8 cellular contexts compared by ENCODE assay signal in the genomic region with DNA sequence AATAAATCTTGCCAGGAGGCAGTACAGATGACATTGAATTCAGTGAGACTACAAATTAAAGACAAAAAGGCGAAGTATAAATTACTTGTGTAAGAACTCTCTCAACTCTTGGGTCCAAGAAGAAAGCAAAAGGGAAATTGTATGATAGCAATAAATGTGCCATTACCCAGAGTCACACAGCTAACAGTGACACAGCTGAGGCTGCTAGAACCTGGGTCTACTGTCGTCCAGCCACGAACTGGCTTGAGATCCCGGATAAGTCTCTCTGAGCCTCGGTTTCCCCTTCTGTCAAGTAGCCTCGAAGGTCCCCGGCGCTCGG. TPM values are rescaled to one million over a fixed set of nuclear protein-coding genes. Genes with fewer than 3 reads are reported as not detected.
DNase-seq lines count a peak whose midpoint lies in the region; ATAC-seq, FAIRE-seq and TF ChIP-seq lines count a peak whose summit lies in the region.

No MANE protein-coding gene starts in this region.

- DNase-seq in MG63 = no peak
- DNase-seq in pancreas = no peak
- DNase-seq in Kasumi-1 (lab: John Stamatoyannopoulos, UW) = no peak
- DNase-seq in D341Med (ENCODE audit: low spot score) = no peak
- DNase-seq in aorta = no peak

- 2 to 3% methylated on average over 9 of the region's 9 CpGs for WGBS in pancreas, 2 donors
- 5 to 8% methylated on average over 6 to 9 of the region's 9 CpGs for WGBS in aorta, 2 donors

- H3K4me3 ChIP-seq in MG63 = peak overlapping the region; percentile 64
- H3K4me3 ChIP-seq in endocrine pancreas (ENCODE audit: control insufficient read depth, insufficient read depth, low read length) = peak overlapping the region; percentile 75
- peak overlapping the region; percentile 55 to 90 (median 82) for H3K4me3 ChIP-seq in pancreas
- peak overlapping the region in 1 of 2 donors; percentile 3 for H3K4me3 ChIP-seq in aorta (ENCODE audit: low read length in 2 of 2)

- H3K36me3 ChIP-seq in MG63 = no peaks in the 10 kb centered on the region
- no peaks in the 10 kb centered on the region for H3K36me3 ChIP-seq in endocrine pancreas (ENCODE audit: control insufficient read depth, insufficient read depth, low read length)
- H3K36me3 ChIP-seq in pancreas = no peaks in the 10 kb centered on the region
- H3K36me3 ChIP-seq in aorta (ENCODE audit: control insufficient read depth in 1 of 2, insufficient read depth in 2 of 2, low read length in 1 of 2) = no peaks in the 10 kb centered on the region

- H3K27me3 ChIP-seq in MG63 (no peaks in the 10 kb centered on the region), endocrine pancreas (ENCODE audit: control insufficient read depth, insufficient read depth, low read length) (no peaks in the 10 kb centered on the region), pancreas (no peaks in the 10 kb centered on the region), aorta (ENCODE audit: control insufficient read depth in 1 of 2, insufficient read depth in 2 of 2, low read length in 1 of 2) (no peaks in the 10 kb centered on the region)

- no peak for TF ChIP-seq CTCF in pancreas (IDR thresholded peaks at IDR 0.05)

- no peaks in the 10 kb centered on the region for H3K9me3 ChIP-seq in MG63
- no peaks in the 10 kb centered on the region for H3K9me3 ChIP-seq in endocrine pancreas (ENCODE audit: control insufficient read depth, low read length)
- no peaks in the 10 kb centered on the region for H3K9me3 ChIP-seq in pancreas
- no peaks in the 10 kb centered on the region for H3K9me3 ChIP-seq in aorta (ENCODE audit: control insufficient read depth, low read length)

- intact Hi-C loops in pancreas (cut with DNase I) = loop anchor here in 1 of 3 donors (10.0 kb wide), 1 partner anchor 361 kb away; no protein-coding TSS in a partner anchor
- intact Hi-C loops in aorta (cut with DNase I) = loop anchor here (5.0 to 10.0 kb wide), 7 partner anchors 81 to 471 kb away; no protein-coding TSS in a partner anchor

- ATAC-seq in GM18867 (IDR thresholded peaks at IDR 0.05; ENCODE audit: unreplicated experiment) (peak; percentile 25), pancreas (peak; percentile 39 to 51 (median 42)), GM21737 (IDR thresholded peaks at IDR 0.05; ENCODE audit: unreplicated experiment) (no peak), aorta (ENCODE audit: low FRiP score) (no peak)

- no peaks in the 10 kb centered on the region for H3K4me1 ChIP-seq in endocrine pancreas (ENCODE audit: control insufficient read depth, insufficient read depth, low read length)
- peaks cover 0 to 19% (median 6%) of the 10 kb centered on the region in 3 donors for H3K4me1 ChIP-seq in pancreas
- no peaks in the 10 kb centered on the region for H3K4me1 ChIP-seq in aorta (ENCODE audit: control insufficient read depth in 1 of 2, insufficient read depth in 2 of 2, low read length in 2 of 2)

- H3K27ac ChIP-seq in pancreas = peak overlapping the region; percentile 85 to 91 (median 87)
- peak overlapping the region in 1 of 2 donors; percentile 41 for H3K27ac ChIP-seq in aorta (ENCODE audit: low read depth in 1 of 2, low read length in 2 of 2)

- peak overlapping the region; percentile 75 for H3K9ac ChIP-seq in endocrine pancreas (ENCODE audit: control insufficient read depth, insufficient read depth, low read length)

- no peak for FAIRE-seq in pancreas (lab: Jason Lieb, UNC)

RNA-seq across cellular contexts. Expression of gene ROR1, which starts 0.4 kb away (rescaled TPM):
- total RNA-seq in MG63 (2014; rRNA removed; shearing (Covaris generic); ENCODE audit: low replicate concordance) = 1.4 and 2.3 TPM in 2 replicates
- total RNA-seq in pancreas (10 to 100 TPM in 3 of 6 donors, 1 to 10 TPM in 3; 5.7 to 18.5 (median 9.0) TPM), aorta (10 to 100 TPM; 18.7 to 30.9 TPM)
- polyA plus RNA-seq in pancreas (1 to 10 TPM; 1.3 to 2.7 TPM), aorta (1 to 10 TPM; 4.0 to 4.2 TPM)

Comparison
In these comparisons a context has a peak if more than half of its experiments do, and no peak if none do; other contexts are left out.
1. ATAC-seq: peak in GM18867 (single experiment) and pancreas (4 of 4); none in GM21737 (single experiment) and aorta (single experiment).